10 cellular contexts compared by ENCODE assay signal in the genomic region with DNA sequence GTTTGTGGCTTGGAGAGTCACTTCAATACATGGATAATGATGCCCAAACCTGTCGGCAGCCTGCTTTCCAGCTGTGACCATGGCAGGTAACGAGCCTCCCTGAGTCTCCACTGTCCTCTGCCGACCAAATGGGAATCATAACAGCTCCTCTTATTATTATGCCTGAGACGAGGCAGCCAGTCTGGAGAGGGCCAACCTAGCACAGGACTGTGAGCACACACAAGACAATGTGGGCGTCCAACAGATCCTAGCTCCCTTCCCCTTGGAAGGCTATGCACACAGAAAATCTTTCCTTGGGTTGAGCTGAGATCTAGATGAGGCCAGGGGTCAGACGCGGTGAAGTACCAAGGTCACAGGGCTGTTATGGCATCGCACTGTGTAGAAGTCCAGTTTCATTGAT. TPM values are rescaled to one million over a fixed set of nuclear protein-coding genes. Genes with fewer than 3 reads are reported as not detected.
A peak's percentile ranks its signal among the peaks of the same experiment; 100 is the strongest.
DNase-seq lines count a peak whose midpoint lies in the region; ATAC-seq and TF ChIP-seq lines count a peak whose summit lies in the region.
"Had no signal": no experiment of that assay in that cellular context is flagged by ENCODE, and none has a peak within 500 bp of the region (broad histone marks: within the 10 kb centered on the region; RNA-seq: fewer than 3 reads in every experiment).

No MANE protein-coding gene starts in this region.

- H3K4me3 ChIP-seq in endodermal cell (ENCODE audit: low read length) = no peak overlapping the region
- no peak overlapping the region for H3K4me3 ChIP-seq in trophoblast cell (ENCODE audit: low read depth, low read length)

- H3K4me3 Mint-ChIP-seq in activated T-cell treated with anti-CD3 and anti-CD28 coated beads, Interleukin-2, amount 50 U/mL, for 4 hours = peak overlapping the region; percentile 72
- peak overlapping the region; percentile 73 for H3K4me3 Mint-ChIP-seq in endodermal cell

- no peak overlapping the region for H2AK5ac ChIP-seq in trophoblast cell (ENCODE audit: low read length)

- H3K79me2 ChIP-seq in trophoblast cell (ENCODE audit: control insufficient read depth, insufficient read depth, low read length, poor library complexity) = peaks cover 2% of the 10 kb centered on the region

- H4K8ac ChIP-seq in trophoblast cell (ENCODE audit: low read depth, low read length) = no peak overlapping the region

- H3K79me1 ChIP-seq in trophoblast cell (ENCODE audit: low read length) = peaks cover 7% of the 10 kb centered on the region

- H2BK5ac ChIP-seq in trophoblast cell (ENCODE audit: low read depth, low read length, poor library complexity) = no peak overlapping the region

- H2AFZ ChIP-seq in trophoblast cell (ENCODE audit: insufficient read depth, low read length, poor library complexity) = peak overlapping the region; percentile 40

- ATAC-seq in activated T-cell treated with anti-CD3 and anti-CD28 coated beads, Interleukin-2, amount 50 U/mL, for 4 hours = no peak
- ATAC-seq in GM18498 (IDR thresholded peaks at IDR 0.05; ENCODE audit: unreplicated experiment) = no peak
- no peak for ATAC-seq in GM21529 (IDR thresholded peaks at IDR 0.05; ENCODE audit: unreplicated experiment)

- peaks cover 6% of the 10 kb centered on the region for H3K4me1 Mint-ChIP-seq in activated T-cell treated with anti-CD3 and anti-CD28 coated beads, Interleukin-2, amount 50 U/mL, for 4 hours (ENCODE audit: low read depth)
- H3K4me1 Mint-ChIP-seq in endodermal cell = no peaks in the 10 kb centered on the region

- H3K9ac ChIP-seq in endodermal cell (ENCODE audit: extremely low read depth, low read length, poor library complexity, severe bottlenecking) (no peak overlapping the region), trophoblast cell (ENCODE audit: low read length) (no peak overlapping the region)

- WGBS in endodermal cell (ENCODE audit: insufficient coverage in 1 of 2, insufficient read length in 1 of 2), 2 experiments = 85 to 92% methylated on average over 8 of the region's 8 CpGs
- WGBS in trophoblast cell (ENCODE audit: extremely low coverage, insufficient coverage, insufficient read length) = no CpG with 5 or more reads among the region's 8 CpGs

- H3K4me1 ChIP-seq in endodermal cell (ENCODE audit: control insufficient read depth, insufficient read depth, low read length) = no peaks in the 10 kb centered on the region
- peaks cover 3% of the 10 kb centered on the region in 2 experiments for H3K4me1 ChIP-seq in trophoblast cell (ENCODE audit: control insufficient read depth in 1 of 2, insufficient read depth in 2 of 2, low read length in 2 of 2)

- no peak overlapping the region for H3K18ac ChIP-seq in trophoblast cell (ENCODE audit: low read length)

- H3K27me3 ChIP-seq in endodermal cell (ENCODE audit: control insufficient read depth, insufficient read depth, low read length, poor library complexity, severe bottlenecking) (peaks cover 9% of the 10 kb centered on the region), trophoblast cell (ENCODE audit: insufficient read depth, low read length) (no peaks in the 10 kb centered on the region)

- no peak overlapping the region for H2BK12ac ChIP-seq in trophoblast cell (ENCODE audit: low read length)

- H3K27ac Mint-ChIP-seq in endodermal cell = peak overlapping the region; percentile 74

- H3K14ac ChIP-seq in trophoblast cell (ENCODE audit: low read length) = no peak overlapping the region

- H2BK120ac ChIP-seq in trophoblast cell (ENCODE audit: insufficient read depth, low read length, poor library complexity) = no peak overlapping the region

- no peak overlapping the region for H3K23ac ChIP-seq in trophoblast cell (ENCODE audit: low read length)

- no peak for TF ChIP-seq CTCF in endodermal cell (conservative IDR thresholded peaks at IDR 0.05)

- no peak for DNase-seq in activated T-cell treated with anti-CD3 and anti-CD28 coated beads, Interleukin-2, amount 50 U/mL, for 4 hours
- no peak for DNase-seq in activated T-cell treated with anti-CD3 and anti-CD28 coated beads, Interleukin-2, amount 50 U/mL, for 48 hours
- DNase-seq in NCI-H748 treated with DMSO at 0.1 percent for 48 hours (lab: John Stamatoyannopoulos, UW) (peak; percentile 10), endodermal cell (no peak), trophoblast cell (peak; percentile 22 to 36), NCI-H187 treated with DMSO at 0.1 percent for 48 hours (lab: John Stamatoyannopoulos, UW) (no peak)
- DNase-seq: KG1, NCI-H2029 treated with DMSO at 0.1 percent for 48 hours had no signal

- peaks cover 38% of the 10 kb centered on the region for H3K27me3 Mint-ChIP-seq in activated T-cell treated with anti-CD3 and anti-CD28 coated beads, Interleukin-2, amount 50 U/mL, for 4 hours (ENCODE audit: low read depth)
- peaks cover 13% of the 10 kb centered on the region for H3K27me3 Mint-ChIP-seq in endodermal cell (ENCODE audit: insufficient read depth)

- no peaks in the 10 kb centered on the region for H3K9me3 ChIP-seq in endodermal cell (ENCODE audit: control insufficient read depth, low read length)
- H3K9me3 ChIP-seq in trophoblast cell (ENCODE audit: insufficient read depth, low read depth, low read length) = no peaks in the 10 kb centered on the region

- no peak overlapping the region for H3K4ac ChIP-seq in trophoblast cell (ENCODE audit: low read depth, low read length)

- H3K36me3 ChIP-seq in endodermal cell (ENCODE audit: control insufficient read depth, insufficient read depth, low read length) (no peaks in the 10 kb centered on the region), trophoblast cell (ENCODE audit: control insufficient read depth in 1 of 2, insufficient read depth in 2 of 2, low read length in 2 of 2) (peaks cover 1 to 3% of the 10 kb centered on the region in 2 experiments)

- no peaks in the 10 kb centered on the region for H3K9me3 Mint-ChIP-seq in activated T-cell treated with anti-CD3 and anti-CD28 coated beads, Interleukin-2, amount 50 U/mL, for 4 hours
- H3K9me3 Mint-ChIP-seq in endodermal cell = no peaks in the 10 kb centered on the region

- H4K12ac ChIP-seq in trophoblast cell (ENCODE audit: low read depth, low read length) = no peak overlapping the region

- no peak overlapping the region for H3K4me2 ChIP-seq in trophoblast cell (ENCODE audit: low read length)

- H4K91ac ChIP-seq in trophoblast cell (ENCODE audit: low read depth, low read length) = no peak overlapping the region

- no peak overlapping the region for H3K27ac ChIP-seq in endodermal cell (ENCODE audit: low read depth, low read length)
- no peak overlapping the region for H3K27ac ChIP-seq in trophoblast cell (ENCODE audit: low read depth, low read length)

- no peaks in the 10 kb centered on the region for H3K36me3 Mint-ChIP-seq in activated T-cell treated with anti-CD3 and anti-CD28 coated beads, Interleukin-2, amount 50 U/mL, for 4 hours (ENCODE audit: insufficient read depth)
- H3K36me3 Mint-ChIP-seq in endodermal cell (ENCODE audit: low read depth) = no peaks in the 10 kb centered on the region

RNA-seq across cellular contexts. Expression of a gene that starts 0.9 kb away (rescaled TPM):
- under 1 TPM in 2 of 3 donors, not detected in 1; 0.05 to 0.15 TPM for total RNA-seq in activated T-cell treated with anti-CD3 and anti-CD28 coated beads, Interleukin-2, amount 50 U/mL, for 4 hours
- 10 to 100 TPM; 13.4 to 20.2 TPM for total RNA-seq in endodermal cell
- polyA plus RNA-seq in endodermal cell (2013, experiment 1 of 2) = 8.0 TPM
- polyA plus RNA-seq in endodermal cell (2013, experiment 2 of 2) = 5.3 TPM
- polyA plus RNA-seq in trophoblast cell (2013) = 8.9 and 9.4 TPM in 2 replicates

RNA-seq across cellular contexts. Expression of a gene that starts 28.9 kb away (rescaled TPM):
- total RNA-seq in activated T-cell treated with anti-CD3 and anti-CD28 coated beads, Interleukin-2, amount 50 U/mL, for 4 hours = 10 to 100 TPM; 32.4 to 37.1 (median 36.0) TPM
- 10 to 100 TPM; 27.3 to 31.1 TPM for total RNA-seq in endodermal cell
- polyA plus RNA-seq in endodermal cell (2013, experiment 1 of 2) = 36.2 TPM
- 29.6 TPM for polyA plus RNA-seq in endodermal cell (2013, experiment 2 of 2)
- polyA plus RNA-seq in trophoblast cell (2013) = 19.1 and 19.7 TPM in 2 replicates

RNA-seq across cellular contexts. Expression of a gene that starts 54.4 kb away (rescaled TPM):
- not detected for total RNA-seq in activated T-cell treated with anti-CD3 and anti-CD28 coated beads, Interleukin-2, amount 50 U/mL, for 4 hours
- 1 to 10 TPM in 1 of 2 donors, under 1 TPM in 1; 0.48 to 1.5 TPM for total RNA-seq in endodermal cell
- polyA plus RNA-seq in endodermal cell (2013, experiment 1 of 2) = 0.61 TPM
- polyA plus RNA-seq in endodermal cell (2013, experiment 2 of 2) = 0.75 TPM
- 24.7 and 27.9 TPM in 2 replicates for polyA plus RNA-seq in trophoblast cell (2013)

RNA-seq across cellular contexts. Expression of a gene that starts 55.2 kb away (rescaled TPM):
- total RNA-seq in activated T-cell treated with anti-CD3 and anti-CD28 coated beads, Interleukin-2, amount 50 U/mL, for 4 hours = 1 to 10 TPM in 1 of 3 donors, under 1 TPM in 2; 0.37 to 1.1 (median 0.60) TPM
- total RNA-seq in endodermal cell = 100 to 1,000 TPM; 156 to 162 TPM
- 93.4 TPM for polyA plus RNA-seq in endodermal cell (2013, experiment 1 of 2)
- polyA plus RNA-seq in endodermal cell (2013, experiment 2 of 2) = 95.4 TPM
- polyA plus RNA-seq in trophoblast cell (2013) = 155 and 158 TPM in 2 replicates

Comparison
In these comparisons a context has a peak if more than half of its experiments do, and no peak if none do; other contexts are left out.
1. DNase-seq: peak in NCI-H748 treated with DMSO at 0.1 percent for 48 hours (single experiment) and trophoblast cell (2 of 2); none in activated T-cell treated with anti-CD3 and anti-CD28 coated beads, Interleukin-2, amount 50 U/mL, for 4 hours (single experiment), activated T-cell treated with anti-CD3 and anti-CD28 coated beads, Interleukin-2, amount 50 U/mL, for 48 hours (0 of 2), endodermal cell (single experiment) and NCI-H187 treated with DMSO at 0.1 percent for 48 hours (single experiment).
2. RNA of a gene that starts 0.9 kb away (total RNA-seq): 13.4 to 20.2 TPM in endodermal cell; 0.05 to 0.15 TPM in activated T-cell treated with anti-CD3 and anti-CD28 coated beads, Interleukin-2, amount 50 U/mL, for 4 hours; every median in the first group is over 10 times any median in the second.